ENCODE assay signal across 12 cellular contexts in the genomic region with DNA sequence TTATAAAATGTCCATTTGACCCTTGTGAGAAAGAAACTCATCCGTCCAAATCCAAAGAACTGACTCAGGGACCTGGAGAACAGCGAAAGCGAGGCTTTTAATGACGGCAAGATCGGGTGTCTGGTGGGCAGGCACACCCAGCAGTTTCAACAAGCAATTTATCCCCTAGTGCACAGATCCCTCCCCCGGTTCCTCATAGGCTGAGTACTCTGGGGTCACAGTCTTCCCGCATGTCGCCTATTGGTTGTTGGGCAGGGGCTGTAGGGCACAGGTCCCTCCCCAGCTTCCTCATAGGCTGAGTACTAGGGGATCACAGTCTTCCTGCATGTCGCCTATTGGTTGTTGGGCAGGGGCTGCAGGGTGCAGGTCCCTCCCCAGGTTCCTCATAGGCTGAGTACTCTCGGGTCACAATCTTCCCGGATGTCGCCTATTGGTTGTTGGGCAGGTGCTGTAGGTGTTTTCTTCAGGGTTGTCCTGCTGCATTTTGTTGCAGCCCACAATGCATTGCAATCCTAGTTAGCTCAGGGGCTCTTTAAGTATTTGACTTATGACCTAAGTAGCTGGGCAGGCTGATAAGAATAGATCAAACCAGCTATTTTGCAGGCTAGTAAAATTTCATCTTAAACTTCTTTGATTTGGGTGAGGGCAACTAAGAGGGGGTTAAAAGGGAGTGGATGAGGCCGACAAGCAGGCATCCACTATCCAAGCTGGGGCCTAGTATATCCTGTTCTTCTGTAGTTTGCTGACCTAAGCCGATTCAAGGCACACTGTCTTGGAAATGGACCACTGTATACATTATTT. TPM values are rescaled to one million over a fixed set of nuclear protein-coding genes. Genes with fewer than 3 reads are reported as not detected.
A peak's percentile ranks its signal among the peaks of the same experiment; 100 is the strongest.
DNase-seq lines count a peak whose midpoint lies in the region; ATAC-seq, FAIRE-seq and TF ChIP-seq lines count a peak whose summit lies in the region.
"Had no signal": no experiment of that assay in that cellular context is flagged by ENCODE, and none has a peak within 500 bp of the region (broad histone marks: within the 10 kb centered on the region; RNA-seq: fewer than 3 reads in every experiment).

No MANE protein-coding gene starts in this region.

- no peaks in the 10 kb centered on the region for H3K9me3 ChIP-seq in Caco-2
- no peaks in the 10 kb centered on the region for H3K9me3 ChIP-seq in H9 (ENCODE audit: control insufficient read depth, low read depth, low read length)
- H3K9me3 ChIP-seq in K562 (replicated peaks; ENCODE audit: control insufficient read depth, insufficient read depth, low read depth, low read length), result no peaks in the 10 kb centered on the region
- H3K9me3 ChIP-seq: breast epithelium had no signal

- WGBS in H9 (ENCODE audit: extremely low coverage, insufficient read length, low lambda C conversion rate), result no CpG with 5 or more reads among the region's 14 CpGs
- WGBS in K562 (ENCODE audit: insufficient coverage, low coverage, missing lambda C conversion rate), result 11% methylated on average over 14 of the region's 14 CpGs

- H3K36me3 ChIP-seq in Caco-2 (ENCODE audit: control insufficient read depth, insufficient read depth, low read length) (no peaks in the 10 kb centered on the region), K562 (ENCODE audit: control insufficient read depth, insufficient read depth, low read length) (no peaks in the 10 kb centered on the region)
- H3K36me3 ChIP-seq: breast epithelium had no signal

- H3K4me3 Mint-ChIP-seq in Caco-2 (ENCODE audit: unreplicated experiment), result peak overlapping the region; percentile 76
- peak overlapping the region in 1 of 2 experiments; percentile 35; a peak in 2 of 5 replicates for H3K4me3 Mint-ChIP-seq in H9

- H3K9me1 ChIP-seq in K562 (ENCODE audit: control insufficient read depth, insufficient read depth, low read length), result no peaks in the 10 kb centered on the region

- H2AK5ac ChIP-seq in H9 (ENCODE audit: insufficient read length, low read length), result no peak overlapping the region

- TF ChIP-seq CTCF in Caco-2 (IDR thresholded peaks at IDR 0.05; ENCODE audit: insufficient read depth in 1 of 2, low read depth in 1 of 2, low read length in 1 of 2, severe bottlenecking in 1 of 2, unreplicated experiment in 1 of 2) (no peak), H9 (conservative IDR thresholded peaks at IDR 0.05) (no peak), K562 (IDR thresholded peaks at IDR 0.05 in 2 of 3, conservative IDR thresholded peaks at IDR 0.05 in 1 of 3; ENCODE audit: insufficient read depth in 2 of 3, low read depth in 1 of 3, low read length in 3 of 3) (no peak)

- no peak overlapping the region for H3K14ac ChIP-seq in H9 (ENCODE audit: insufficient read depth, low read length)

- no peak for TF ChIP-seq EP300 in K562 (IDR thresholded peaks at IDR 0.05; ENCODE audit: low read length)

- no peak overlapping the region for H2BK120ac ChIP-seq in H9 (ENCODE audit: low read depth, low read length, poor library complexity, severe bottlenecking)

- peaks cover 27% of the 10 kb centered on the region for H3K4me1 ChIP-seq in Caco-2
- H3K4me1 ChIP-seq in H9 (ENCODE audit: insufficient read depth, low read length), result no peaks in the 10 kb centered on the region; the same call in 1 of the 2 replicates
- H3K4me1 ChIP-seq in K562 (replicated peaks in 1 of 2; ENCODE audit: control insufficient read depth in 2 of 2, insufficient read depth in 2 of 2, low read length in 2 of 2), result peaks cover 9 to 32% of the 10 kb centered on the region in 2 experiments; a peak in 4 of 5 replicates

- H3K36me3 Mint-ChIP-seq in Caco-2 (ENCODE audit: insufficient read depth, unreplicated experiment) (peaks cover 8% of the 10 kb centered on the region), H9 (ENCODE audit: insufficient read depth in 1 of 3, low read depth in 3 of 3) (peaks cover 0 to 4% (median 3%) of the 10 kb centered on the region in 3 experiments; a peak in 2 of 7 replicates)

- H3K4me2 ChIP-seq in H9 (ENCODE audit: insufficient read depth, insufficient read length, low read length) (no peak overlapping the region), K562 (ENCODE audit: insufficient read depth, low read length) (peak overlapping the region; percentile 52)

- POLR2A ChIA-PET in Caco-2 (lab: Charles Lee), result interaction anchor here (0.9 to 1.2 kb wide), 2 partner anchors 76 to 151 kb away, joined by 3 read pairs; partner anchors contain the start of gene FOXK2
- POLR2A ChIA-PET in K562 (lab: Yijun Ruan, JAX), result interaction anchor here (0.6 to 3.8 kb wide), 4 partner anchors 11 to 139 kb away, joined by 3 to 27 read pairs (median 6); no protein-coding TSS in a partner anchor

- ATAC-seq in K562 (peak; percentile 100), sciatic nerve (no peak), HG03521 (IDR thresholded peaks at IDR 0.05; ENCODE audit: unreplicated experiment) (no peak)
- ATAC-seq: esophagus mucosa had no signal

- H2AFZ ChIP-seq in H9 (ENCODE audit: low read length), result no peak overlapping the region
- peak overlapping the region; percentile 71 for H2AFZ ChIP-seq in K562 (ENCODE audit: low read depth, low read length)

- CTCF ChIA-PET in Caco-2 (lab: Charles Lee) (interaction anchor here (1.2 kb wide), 1 partner anchor 12 kb away, joined by 3 read pairs; no protein-coding TSS in a partner anchor), K562 (lab: Yijun Ruan, JAX; ENCODE audit: low intra/inter-chr PET ratio) (no interaction called here)

- intact Hi-C loops in Caco-2 (cut with micrococcal nuclease; ENCODE audit: unreplicated experiment), result no loop called here
- intact Hi-C loops in K562 (cut with micrococcal nuclease), result no loop called here
- intact Hi-C loops in sciatic nerve (cut with DNase I), result no loop called here

- H3K79me1 ChIP-seq in H9 (ENCODE audit: insufficient read depth, low read depth, low read length, poor library complexity, severe bottlenecking), result no peaks in the 10 kb centered on the region

- no peak overlapping the region for H2BK5ac ChIP-seq in H9 (ENCODE audit: insufficient read length, low read length)

- in situ Hi-C loops in K562 (cut with MboI), result no loop called here

- BruUV-seq in Caco-2 (replicated peaks; lab: Mats Ljungman, UMichigan) (no TSS peak), K562 (replicated peaks; lab: Mats Ljungman, UMichigan) (TSS peak; percentile 73)

- H3K27me3 Mint-ChIP-seq in Caco-2 (ENCODE audit: insufficient read depth, unreplicated experiment) (no peaks in the 10 kb centered on the region), H9 (ENCODE audit: low read depth) (peaks cover 48% of the 10 kb centered on the region)

- H2BK20ac ChIP-seq in H9 (ENCODE audit: low read depth, low read length, poor library complexity, severe bottlenecking), result no peak overlapping the region

- no peak overlapping the region for H3K9ac ChIP-seq in H9 (ENCODE audit: extremely low read depth, insufficient read length, low read length)
- peak overlapping the region in 1 of 2 experiments; percentile 55; a peak in 2 of 4 replicates for H3K9ac ChIP-seq in K562 (ENCODE audit: insufficient read depth in 1 of 2, low read depth in 2 of 2, low read length in 2 of 2)

- no peak overlapping the region for H3K23ac ChIP-seq in H9 (ENCODE audit: insufficient read length, low read depth, low read length)

- H4K8ac ChIP-seq in H9 (replicated peaks; ENCODE audit: insufficient read length, low read depth, low read length), result no peak overlapping the region

- H3K18ac ChIP-seq in H9 (ENCODE audit: insufficient read length, low read depth, low read length), result no peak overlapping the region

- H3K27ac ChIP-seq in H9 (ENCODE audit: insufficient read length, low read depth, low read length), result no peak overlapping the region
- peak overlapping the region; percentile 62 for H3K27ac ChIP-seq in K562 (ENCODE audit: extremely low read depth, low read depth, low read length)
- H3K27ac ChIP-seq: breast epithelium had no signal

- H3K9me3 Mint-ChIP-seq in Caco-2 (ENCODE audit: unreplicated experiment) (no peaks in the 10 kb centered on the region), H9 (peaks cover 5 to 8% of the 10 kb centered on the region in 2 experiments; a peak in 4 of 5 replicates)

- no peak overlapping the region for H3K56ac ChIP-seq in H9 (ENCODE audit: insufficient read length, low read depth, low read length)

- H3K27me3 ChIP-seq in Caco-2 (replicated peaks; ENCODE audit: control insufficient read depth, insufficient read depth, low read length), result no peaks in the 10 kb centered on the region
- H3K27me3 ChIP-seq in H9 (ENCODE audit: insufficient read depth, low read length), result peaks cover 14% of the 10 kb centered on the region
- H3K27me3 ChIP-seq in K562 (ENCODE audit: control insufficient read depth in 2 of 2, insufficient read depth in 2 of 2, low read length in 2 of 2), result no peaks in the 10 kb centered on the region

- H4K91ac ChIP-seq in H9 (ENCODE audit: insufficient read length, low read depth, low read length), result no peak overlapping the region

- H3K4me3 ChIP-seq in Caco-2 (ENCODE audit: low read depth, low read length) (peak overlapping the region; percentile 18), K562 (peak overlapping the region; percentile 35)
- H3K4me3 ChIP-seq: breast epithelium had no signal

- peaks cover 7% of the 10 kb centered on the region for H3K23me2 ChIP-seq in H9 (ENCODE audit: insufficient read length, low read depth, low read length, poor library complexity, severe bottlenecking)

- H3T11ph ChIP-seq in H9 (ENCODE audit: low read length), result no peak overlapping the region

- no peak overlapping the region for H2BK15ac ChIP-seq in H9 (ENCODE audit: low read depth, low read length)

- peak; percentile 85 for TF ChIP-seq POLR2A in K562 (conservative IDR thresholded peaks at IDR 0.05)

- H4K20me1 ChIP-seq in H9 (ENCODE audit: control insufficient read depth, insufficient read depth, insufficient read length) (no peaks in the 10 kb centered on the region), K562 (replicated peaks; ENCODE audit: control insufficient read depth, insufficient read depth, low read length) (no peaks in the 10 kb centered on the region)

- DNase-seq in Caco-2, result peak; percentile 93 to 96
- DNase-seq in H9, result peak; percentile 92
- peak; percentile 74 for DNase-seq in NCI-H774 (lab: John Stamatoyannopoulos, UW)
- peak; percentile 91 to 97 (median 95) for DNase-seq in K562 (ENCODE audit: extremely low read depth in 1 of 4, low spot score in 3 of 4)
- DNase-seq in sciatic nerve (ENCODE audit: low spot score), result no peak
- DNase-seq in epidermal melanocyte (ENCODE audit: insufficient read length, low spot score), result no peak
- no peak for DNase-seq in mesenteric fat pad (ENCODE audit: low spot score)

- no peak overlapping the region for H3K4ac ChIP-seq in H9 (ENCODE audit: low read depth, low read length)

- H4K5ac ChIP-seq in H9 (ENCODE audit: insufficient read length, low read depth, low read length), result no peak overlapping the region

- no peak for TF ChIP-seq RAD21 in K562 (CRISPR knock-in tag; conservative IDR thresholded peaks at IDR 0.05 in 1 of 2, IDR thresholded peaks at IDR 0.05 in 1 of 2)

- no peak overlapping the region for H2BK12ac ChIP-seq in H9 (ENCODE audit: insufficient read length, low read depth, low read length)

- FAIRE-seq in K562 (lab: Jason Lieb, UNC), result peak; percentile 100
- FAIRE-seq: keratinocyte had no signal

- H3K4me1 Mint-ChIP-seq in Caco-2 (ENCODE audit: low read depth, unreplicated experiment) (peaks cover 16% of the 10 kb centered on the region), H9 (peaks cover 13 to 23% of the 10 kb centered on the region in 2 experiments)

- H3K79me2 ChIP-seq in H9 (ENCODE audit: insufficient read depth, low read length) (no peaks in the 10 kb centered on the region), K562 (ENCODE audit: control insufficient read depth, insufficient read depth, low read length) (no peaks in the 10 kb centered on the region)

- H3K27ac Mint-ChIP-seq in Caco-2 (ENCODE audit: unreplicated experiment) (peak overlapping the region; percentile 82), H9 (peak overlapping the region; percentile 21 to 91 (median 44); a peak in 5 of 7 replicates)

RNA-seq across cellular contexts. Expression of gene UTS2R, which starts 3.6 kb away (rescaled TPM):
- 0.66 and 1.3 TPM in 2 replicates for total RNA-seq in Caco-2 (2022)
- total RNA-seq in H9 (2021), result 0.75 and 0.94 TPM in 2 replicates
- total RNA-seq in K562 (2011; cell fraction: chromatin; rRNA removed; ENCODE audit: low replicate concordance), result not detected in 2 replicates
- total RNA-seq in K562 (2011; cell fraction: nucleolus; rRNA removed), result not detected in 2 replicates
- not detected in 2 replicates for total RNA-seq in K562 (2011; cell fraction: nucleoplasm; rRNA removed)
- not detected in 2 replicates for total RNA-seq in K562 (2014; rRNA removed)
- not detected in 2 replicates for total RNA-seq in K562 (2014; rRNA removed; fragmentation: Illumina TruSeq; extraction: Trizol)
- not detected in 2 replicates for total RNA-seq in K562 (2015; rRNA removed; fragmentation: Illumina TruSeq; extraction: Trizol)
- 0.22 TPM in 1 of 2 replicates, not detected in the other for total RNA-seq in K562 (2021)
- polyA plus RNA-seq in K562 (2011; rRNA removed), result not detected in 2 replicates
- polyA plus RNA-seq in K562 (2011; cell fraction: cytosol; rRNA removed), result not detected in 2 replicates
- polyA plus RNA-seq in K562 (2011; cell fraction: nucleus; rRNA removed), result 0.27 TPM in 1 of 2 replicates, not detected in the other
- not detected in 2 replicates for polyA plus RNA-seq in K562 (2012)
- polyA plus RNA-seq in K562 (2014; fragmentation: Illumina TruSeq; extraction: Trizol), result not detected in 2 replicates
- polyA plus RNA-seq in K562 (2014; fragmentation: Nextera tagmentation; extraction: Ambion mirVana), result not detected
- not detected in 2 replicates for polyA plus RNA-seq in K562 (2014; rRNA removed)
- not detected in 2 replicates for polyA minus RNA-seq in K562 (2011; rRNA and poly(A)+ RNA removed)
- polyA minus RNA-seq in K562 (2011; cell fraction: cytosol; rRNA and poly(A)+ RNA removed), result not detected in 2 replicates
- polyA minus RNA-seq in K562 (2011; cell fraction: nucleus; rRNA and poly(A)+ RNA removed), result not detected in 2 replicates
- total RNA-seq in sciatic nerve, result not detected
- total RNA-seq in mesenteric fat pad, result not detected
- total RNA-seq: esophagus mucosa, posterior vena cava had no signal
- polyA plus RNA-seq: keratinocyte had no signal

RNA-seq across cellular contexts. Expression of gene TEX19, which starts 8.9 kb away (rescaled TPM):
- total RNA-seq in Caco-2 (2022) (3.4 and 4.2 TPM in 2 replicates), H9 (2021) (1.4 and 1.5 TPM in 2 replicates), K562 (2014; rRNA removed) (1.6 and 2.4 TPM in 2 replicates), K562 (2014; rRNA removed; fragmentation: Illumina TruSeq; extraction: Trizol) (0.93 and 1.4 TPM in 2 replicates), K562 (2015; rRNA removed; fragmentation: Illumina TruSeq; extraction: Trizol) (1.6 and 2.0 TPM in 2 replicates), K562 (2021) (1.4 and 2.1 TPM in 2 replicates), sciatic nerve (not detected), mesenteric fat pad (not detected)
- 1.0 and 1.2 TPM in 2 replicates for total RNA-seq in K562 (2011; cell fraction: chromatin; rRNA removed; ENCODE audit: low replicate concordance)
- total RNA-seq in K562 (2011; cell fraction: nucleolus; rRNA removed), result 1.2 TPM in 2 replicates
- 1.0 and 1.8 TPM in 2 replicates for total RNA-seq in K562 (2011; cell fraction: nucleoplasm; rRNA removed)
- polyA plus RNA-seq in K562 (2011; rRNA removed) (3.6 and 4.9 TPM in 2 replicates), K562 (2014; fragmentation: Illumina TruSeq; extraction: Trizol) (1.9 and 2.3 TPM in 2 replicates), K562 (2014; fragmentation: Nextera tagmentation; extraction: Ambion mirVana) (under 1 TPM; 0.10 to 0.57 TPM), K562 (2014; rRNA removed) (1.9 and 2.2 TPM in 2 replicates)
- polyA plus RNA-seq in K562 (2011; cell fraction: cytosol; rRNA removed), result 4.1 and 5.7 TPM in 2 replicates
- 1.2 and 1.9 TPM in 2 replicates for polyA plus RNA-seq in K562 (2011; cell fraction: nucleus; rRNA removed)
- polyA plus RNA-seq in K562 (2012), result 2.0 and 5.3 TPM in 2 replicates
- polyA minus RNA-seq in K562 (2011; rRNA and poly(A)+ RNA removed), result 2.4 and 2.7 TPM in 2 replicates
- 0.91 and 1.5 TPM in 2 replicates for polyA minus RNA-seq in K562 (2011; cell fraction: cytosol; rRNA and poly(A)+ RNA removed)
- polyA minus RNA-seq in K562 (2011; cell fraction: nucleus; rRNA and poly(A)+ RNA removed), result 0.13 and 0.56 TPM in 2 replicates
- total RNA-seq: breast epithelium, esophagus mucosa, posterior vena cava had no signal
- polyA plus RNA-seq: keratinocyte had no signal

RNA-seq across cellular contexts. Expression of gene SECTM1, which starts 34.4 kb away (rescaled TPM):
- total RNA-seq in Caco-2 (2022) (0.37 and 0.75 TPM in 2 replicates), H9 (2021) (0.28 and 0.70 TPM in 2 replicates), K562 (2014; rRNA removed) (0.18 TPM in 1 of 2 replicates, not detected in the other), K562 (2014; rRNA removed; fragmentation: Illumina TruSeq; extraction: Trizol) (not detected in 2 replicates), K562 (2015; rRNA removed; fragmentation: Illumina TruSeq; extraction: Trizol) (not detected in 2 replicates), K562 (2021) (0.11 TPM in 1 of 2 replicates, not detected in the other), sciatic nerve (22.2 TPM), mesenteric fat pad (14.6 TPM)
- 0.86 TPM in 1 of 2 replicates, not detected in the other for total RNA-seq in K562 (2011; cell fraction: chromatin; rRNA removed; ENCODE audit: low replicate concordance)
- total RNA-seq in K562 (2011; cell fraction: nucleolus; rRNA removed), result 0.53 and 0.83 TPM in 2 replicates
- total RNA-seq in K562 (2011; cell fraction: nucleoplasm; rRNA removed), result 0.99 TPM in 1 of 2 replicates, not detected in the other
- polyA plus RNA-seq in K562 (2011; rRNA removed) (0.19 and 0.46 TPM in 2 replicates), K562 (2014; fragmentation: Illumina TruSeq; extraction: Trizol) (0.15 TPM in 1 of 2 replicates, not detected in the other), K562 (2014; fragmentation: Nextera tagmentation; extraction: Ambion mirVana) (not detected), K562 (2014; rRNA removed) (not detected in 2 replicates)
- 0.35 and 1.1 TPM in 2 replicates for polyA plus RNA-seq in K562 (2011; cell fraction: cytosol; rRNA removed)
- polyA plus RNA-seq in K562 (2011; cell fraction: nucleus; rRNA removed), result 0.31 and 0.47 TPM in 2 replicates
- 0.36 and 0.57 TPM in 2 replicates for polyA plus RNA-seq in K562 (2012)
- polyA minus RNA-seq in K562 (2011; rRNA and poly(A)+ RNA removed), result 0.18 and 0.33 TPM in 2 replicates
- polyA minus RNA-seq in K562 (2011; cell fraction: cytosol; rRNA and poly(A)+ RNA removed), result not detected in 2 replicates
- polyA minus RNA-seq in K562 (2011; cell fraction: nucleus; rRNA and poly(A)+ RNA removed), result 0.94 TPM in 1 of 2 replicates, not detected in the other

RNA-seq across cellular contexts. Expression of gene HEXD, which starts 50.2 kb away (rescaled TPM):
- total RNA-seq in Caco-2 (2022) (29.5 and 34.2 TPM in 2 replicates), H9 (2021) (23.2 and 24.1 TPM in 2 replicates), K562 (2014; rRNA removed) (10.5 and 12.3 TPM in 2 replicates), K562 (2014; rRNA removed; fragmentation: Illumina TruSeq; extraction: Trizol) (5.3 and 6.7 TPM in 2 replicates), K562 (2015; rRNA removed; fragmentation: Illumina TruSeq; extraction: Trizol) (8.3 and 10.0 TPM in 2 replicates), K562 (2021) (16.9 and 17.5 TPM in 2 replicates), sciatic nerve (43.2 TPM), mesenteric fat pad (24.1 TPM)
- 73.7 and 159 TPM in 2 replicates for total RNA-seq in K562 (2011; cell fraction: chromatin; rRNA removed; ENCODE audit: low replicate concordance)
- 83.4 and 88.2 TPM in 2 replicates for total RNA-seq in K562 (2011; cell fraction: nucleolus; rRNA removed)
- 65.7 and 67.2 TPM in 2 replicates for total RNA-seq in K562 (2011; cell fraction: nucleoplasm; rRNA removed)
- polyA plus RNA-seq in K562 (2011; rRNA removed) (20.0 and 22.3 TPM in 2 replicates), K562 (2014; fragmentation: Illumina TruSeq; extraction: Trizol) (8.7 and 10.9 TPM in 2 replicates), K562 (2014; fragmentation: Nextera tagmentation; extraction: Ambion mirVana) (1 to 10 TPM; 1.0 TPM), K562 (2014; rRNA removed) (21.9 and 25.3 TPM in 2 replicates)
- 9.6 and 16.9 TPM in 2 replicates for polyA plus RNA-seq in K562 (2011; cell fraction: cytosol; rRNA removed)
- 208 and 322 TPM in 2 replicates for polyA plus RNA-seq in K562 (2011; cell fraction: nucleus; rRNA removed)
- polyA plus RNA-seq in K562 (2012), result 13.2 and 23.9 TPM in 2 replicates
- polyA minus RNA-seq in K562 (2011; rRNA and poly(A)+ RNA removed), result 6.1 and 7.1 TPM in 2 replicates
- 5.5 and 6.5 TPM in 2 replicates for polyA minus RNA-seq in K562 (2011; cell fraction: cytosol; rRNA and poly(A)+ RNA removed)
- polyA minus RNA-seq in K562 (2011; cell fraction: nucleus; rRNA and poly(A)+ RNA removed), result 28.3 and 30.8 TPM in 2 replicates

RNA-seq across cellular contexts. Expression of gene OGFOD3, which starts 50.5 kb away (rescaled TPM):
- total RNA-seq in Caco-2 (2022), result 47.2 and 51.2 TPM in 2 replicates
- 25.4 and 27.8 TPM in 2 replicates for total RNA-seq in H9 (2021)
- 39.5 and 85.3 TPM in 2 replicates for total RNA-seq in K562 (2011; cell fraction: chromatin; rRNA removed; ENCODE audit: low replicate concordance)
- total RNA-seq in K562 (2011; cell fraction: nucleolus; rRNA removed), result 68.9 and 71.6 TPM in 2 replicates
- 53.3 and 56.9 TPM in 2 replicates for total RNA-seq in K562 (2011; cell fraction: nucleoplasm; rRNA removed)
- total RNA-seq in K562 (2014; rRNA removed), result 34.7 and 44.7 TPM in 2 replicates
- total RNA-seq in K562 (2014; rRNA removed; fragmentation: Illumina TruSeq; extraction: Trizol), result 8.9 and 12.3 TPM in 2 replicates
- 18.0 and 18.9 TPM in 2 replicates for total RNA-seq in K562 (2015; rRNA removed; fragmentation: Illumina TruSeq; extraction: Trizol)
- total RNA-seq in K562 (2021), result 40.5 and 43.6 TPM in 2 replicates
- polyA plus RNA-seq in K562 (2011; rRNA removed), result 23.8 and 31.8 TPM in 2 replicates
- 43.8 and 57.1 TPM in 2 replicates for polyA plus RNA-seq in K562 (2011; cell fraction: cytosol; rRNA removed)
- polyA plus RNA-seq in K562 (2011; cell fraction: nucleus; rRNA removed), result 27.5 and 35.1 TPM in 2 replicates
- polyA plus RNA-seq in K562 (2012), result 31.5 and 39.2 TPM in 2 replicates
- polyA plus RNA-seq in K562 (2014; fragmentation: Illumina TruSeq; extraction: Trizol), result 18.3 and 23.3 TPM in 2 replicates
- 1 to 10 TPM in 1 of 2 experiments, under 1 TPM in 1; 0.69 to 1.8 TPM for polyA plus RNA-seq in K562 (2014; fragmentation: Nextera tagmentation; extraction: Ambion mirVana)
- 33.3 and 34.5 TPM in 2 replicates for polyA plus RNA-seq in K562 (2014; rRNA removed)
- 15.2 and 19.6 TPM in 2 replicates for polyA minus RNA-seq in K562 (2011; rRNA and poly(A)+ RNA removed)
- polyA minus RNA-seq in K562 (2011; cell fraction: cytosol; rRNA and poly(A)+ RNA removed), result 27.3 and 39.2 TPM in 2 replicates
- 8.6 and 12.7 TPM in 2 replicates for polyA minus RNA-seq in K562 (2011; cell fraction: nucleus; rRNA and poly(A)+ RNA removed)
- 23.5 TPM for total RNA-seq in sciatic nerve
- total RNA-seq in mesenteric fat pad, result 22.6 TPM

Comparison
In these comparisons a context has a peak if more than half of its experiments do, and no peak if none do; other contexts are left out.
1. DNase-seq: peak in Caco-2 (2 of 2), H9 (single experiment), NCI-H774 (single experiment) and K562 (4 of 4); none in sciatic nerve (single experiment), epidermal melanocyte (single experiment) and mesenteric fat pad (single experiment).